In genomic region chr14:106507354-106507753, GRCh38 we compare ENCODE assay signal across 16 cellular contexts.
DNase-seq lines count a peak whose midpoint lies in the region; ATAC-seq lines count a peak whose summit lies in the region.
"Had no signal": no experiment of that assay in that cellular context is flagged by ENCODE, and none has a peak within 500 bp of the region (broad histone marks: within the 10 kb centered on the region; RNA-seq: fewer than 3 reads in every experiment).

No MANE protein-coding gene starts in this region.

- H3K4me3 Mint-ChIP-seq in activated naive CD8-positive, alpha-beta T cell treated with anti-CD3 and anti-CD28 coated beads, Interleukin-2, amount 50 U/mL, for 24 hours: peak overlapping the region; percentile 36
- H3K4me3 Mint-ChIP-seq: H9 had no signal

- peak overlapping the region; percentile 3; the same call in 1 of the 2 replicates for H3K4me3 ChIP-seq in SK-N-MC
- H3K4me3 ChIP-seq: left lung had no signal

- no peaks in the 10 kb centered on the region for H3K9me3 Mint-ChIP-seq in activated naive CD8-positive, alpha-beta T cell treated with anti-CD3 and anti-CD28 coated beads, Interleukin-2, amount 50 U/mL, for 24 hours
- H3K9me3 Mint-ChIP-seq: IgD-negative memory B cell had no signal

- H3K27ac ChIP-seq in SK-N-MC: no peak overlapping the region

- no peak overlapping the region for H3K9ac ChIP-seq in SK-N-MC (ENCODE audit: insufficient read length)

- peaks cover 63% of the 10 kb centered on the region for H3K4me1 Mint-ChIP-seq in activated naive CD8-positive, alpha-beta T cell treated with anti-CD3 and anti-CD28 coated beads, Interleukin-2, amount 50 U/mL, for 24 hours
- H3K4me1 Mint-ChIP-seq: H9 had no signal

- DNase-seq in activated gamma-delta T cell treated with Interleukin-2 at 50 U/mL for 16 hours (peak; percentile 11), activated gamma-delta T cell (lab: John Stamatoyannopoulos, UW) (no peak), SK-N-MC (ENCODE audit: low read depth, low spot score) (no peak), SHP77 (lab: John Stamatoyannopoulos, UW) (no peak), occipital lobe (lab: John Stamatoyannopoulos, UW) (no peak)
- no peak for DNase-seq in activated naive CD8-positive, alpha-beta T cell treated with anti-CD3 and anti-CD28 coated beads, Interleukin-2, amount 50 U/mL, for 24 hours
- no peak for DNase-seq in stimulated activated naive CD8-positive, alpha-beta T cell treated with anti-CD3 and anti-CD28 coated beads, Interleukin-15, Interleukin-2, amounts not matched to agents 100 U/mL and 50 U/mL, for 24 hours
- DNase-seq: glutamatergic neuron, H9, left lung, MV-4-11, NCI-H2029, nucleus accumbens, retina had no signal

- no peaks in the 10 kb centered on the region; the same call in 1 of the 2 replicates for H3K36me3 ChIP-seq in SK-N-MC (ENCODE audit: insufficient read depth, low read length)
- H3K36me3 ChIP-seq: left lung had no signal

- peak; percentile 53 for ATAC-seq in activated naive CD8-positive, alpha-beta T cell treated with anti-CD3 and anti-CD28 coated beads, Interleukin-2, amount 50 U/mL, for 24 hours
- peak; percentile 48 for ATAC-seq in stimulated activated naive CD8-positive, alpha-beta T cell treated with anti-CD3 and anti-CD28 coated beads, Interleukin-15, Interleukin-2, amounts not matched to agents 100 U/mL and 50 U/mL, for 24 hours
- ATAC-seq in GM18498 (IDR thresholded peaks at IDR 0.05; ENCODE audit: unreplicated experiment): no peak
- ATAC-seq: left lung had no signal

- H3K27ac Mint-ChIP-seq in activated naive CD8-positive, alpha-beta T cell treated with anti-CD3 and anti-CD28 coated beads, Interleukin-2, amount 50 U/mL, for 24 hours: peak overlapping the region; percentile 40
- H3K27ac Mint-ChIP-seq: H9 had no signal

- no peaks in the 10 kb centered on the region for H3K36me3 Mint-ChIP-seq in activated naive CD8-positive, alpha-beta T cell treated with anti-CD3 and anti-CD28 coated beads, Interleukin-2, amount 50 U/mL, for 24 hours (ENCODE audit: low read depth)
- H3K36me3 Mint-ChIP-seq: IgD-negative memory B cell had no signal

- H3K9me3 ChIP-seq in SK-N-MC (ENCODE audit: low read depth, low read length): no peaks in the 10 kb centered on the region
- H3K9me3 ChIP-seq: left lung had no signal

- peaks cover 5% of the 10 kb centered on the region for H3K27me3 Mint-ChIP-seq in activated naive CD8-positive, alpha-beta T cell treated with anti-CD3 and anti-CD28 coated beads, Interleukin-2, amount 50 U/mL, for 24 hours
